8 cellular contexts compared by ENCODE assay signal in the genomic region with DNA sequence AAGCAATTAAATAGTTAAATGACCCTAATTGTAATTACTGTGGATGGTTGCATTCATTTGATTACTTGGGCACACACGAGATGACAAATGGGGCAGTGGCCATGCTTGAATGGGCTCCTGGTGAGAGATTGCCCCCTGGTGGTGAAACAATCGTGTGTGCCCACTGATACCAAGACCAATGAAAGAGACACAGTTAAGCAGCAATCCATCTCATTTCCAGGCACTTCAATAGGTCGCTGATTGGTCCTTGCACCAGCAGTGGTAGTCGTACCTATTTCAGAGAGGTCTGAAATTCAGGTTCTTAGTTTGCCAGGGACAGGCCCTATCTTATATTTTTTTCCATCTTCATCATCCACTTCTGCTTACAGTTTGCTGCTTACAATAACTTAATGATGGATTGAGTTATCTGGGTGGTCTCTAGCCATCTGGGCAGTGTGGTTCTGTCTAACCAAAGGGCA. TPM values are rescaled to one million over a fixed set of nuclear protein-coding genes. Genes with fewer than 3 reads are reported as not detected.
DNase-seq lines count a peak whose midpoint lies in the region; FAIRE-seq and TF ChIP-seq lines count a peak whose summit lies in the region.

No MANE protein-coding gene starts in this region.

- H2AFZ ChIP-seq in Karpas-422 (ENCODE audit: low read length): no peak overlapping the region

- FAIRE-seq in A204.1 (lab: Jason Lieb, UNC): peak; percentile 70
- peak; percentile 70 for FAIRE-seq in RCC 7860 (lab: Jason Lieb, UNC)

- in situ Hi-C loops in GM13977 (cut with MboI; ENCODE audit: low pct_unique_long_range_greater_than_20kb, low sequenced_read_pairs, unreplicated experiment): loop anchor here (25.0 kb wide), 1 partner anchor 318 kb away; no protein-coding TSS in a partner anchor

- H3K27me3 ChIP-seq in Karpas-422 (ENCODE audit: low read length): no peaks in the 10 kb centered on the region

- H3K27ac ChIP-seq in Karpas-422 (ENCODE audit: low read length): no peak overlapping the region

- H3K79me2 ChIP-seq in Karpas-422 (ENCODE audit: low read length): no peaks in the 10 kb centered on the region

- H3K9ac ChIP-seq in Karpas-422 (ENCODE audit: low read length): no peak overlapping the region

- TF ChIP-seq CTCF in GM13977 (IDR thresholded peaks at IDR 0.05; ENCODE audit: extremely low read depth, insufficient read depth, missing control alignments) (peak; percentile 80), fibroblast of pulmonary artery (IDR thresholded peaks at IDR 0.05; ENCODE audit: low read length, missing control alignments) (peak; percentile 95)

- no peaks in the 10 kb centered on the region for H4K20me1 ChIP-seq in Karpas-422 (ENCODE audit: insufficient read depth, low read depth, low read length)

- peak; percentile 77 for DNase-seq in GM13977 (ENCODE audit: low spot score)
- peak; percentile 93 for DNase-seq in Karpas-422
- peak; percentile 59 for DNase-seq in RCC 7860 (ENCODE audit: low spot score)
- DNase-seq in activated T-helper 1 cell treated with Interleukin-2 at 50 U/mL for 16 hours (ENCODE audit: low read depth): peak; percentile 50
- DNase-seq in fibroblast of pulmonary artery (ENCODE audit: low read depth): peak; percentile 88
- DNase-seq in nucleus accumbens (lab: John Stamatoyannopoulos, UW): peak in 50 of 56 donors; percentile 11 to 91 (median 64)
- DNase-seq in superior temporal gyrus (ENCODE audit: extremely low spot score): peak; percentile 96

- H3K4me3 ChIP-seq in Karpas-422 (ENCODE audit: low read length): no peak overlapping the region
- H3K4me3 ChIP-seq in fibroblast of pulmonary artery (replicated peaks; ENCODE audit: low read depth, low read length): no peak overlapping the region

- H3K9me3 ChIP-seq in Karpas-422 (ENCODE audit: low read length): no peaks in the 10 kb centered on the region

- H3K4me1 ChIP-seq in Karpas-422 (ENCODE audit: low read length): peaks cover 10% of the 10 kb centered on the region

- peaks cover 6% of the 10 kb centered on the region; the same call in 1 of the 2 replicates for H3K36me3 ChIP-seq in Karpas-422 (ENCODE audit: insufficient read depth, low read length)

- H3K9me2 ChIP-seq in Karpas-422 (replicated peaks; ENCODE audit: insufficient read depth, low read length): no peaks in the 10 kb centered on the region

- no peak overlapping the region for H3K4me2 ChIP-seq in Karpas-422 (ENCODE audit: low read depth, low read length, poor library complexity, severe bottlenecking)

RNA-seq across cellular contexts. Expression of a gene that starts 8.3 kb away (rescaled TPM):
- total RNA-seq in Karpas-422 (2014; rRNA removed; shearing (Covaris generic); ENCODE audit: low replicate concordance): 73.7 and 76.4 TPM in 2 replicates
